Comparison of ENCODE assay signal across 9 cellular contexts in genomic region chr16:87954361-87954760, GRCh38. TPM values are rescaled to one million over a fixed set of nuclear protein-coding genes. Genes with fewer than 3 reads are reported as not detected.
DNase-seq lines count a peak whose midpoint lies in the region; ATAC-seq and TF ChIP-seq lines count a peak whose summit lies in the region.
"Had no signal": no experiment of that assay in that cellular context is flagged by ENCODE, and none has a peak within 500 bp of the region (broad histone marks: within the 10 kb centered on the region; RNA-seq: fewer than 3 reads in every experiment).

No MANE protein-coding gene starts in this region.

- H3K4me3 ChIP-seq in A673 (ENCODE audit: low read depth, low read length, poor library complexity, severe bottlenecking): no peak overlapping the region
- no peak overlapping the region for H3K4me3 ChIP-seq in MM.1S (ENCODE audit: low read length)
- H3K4me3 ChIP-seq in coronary artery: no peak overlapping the region

- H3K9me3 Mint-ChIP-seq in naive thymus-derived CD8-positive, alpha-beta T cell: no peaks in the 10 kb centered on the region

- H3K36me3 ChIP-seq in A673 (ENCODE audit: insufficient read depth, low read length, poor library complexity, severe bottlenecking) (peaks cover 13% of the 10 kb centered on the region), MM.1S (replicated peaks; ENCODE audit: insufficient read depth, low read length) (no peaks in the 10 kb centered on the region)

- peaks cover 70% of the 10 kb centered on the region for H3K79me2 ChIP-seq in MM.1S (ENCODE audit: low read length)

- no peak overlapping the region for H2AFZ ChIP-seq in MM.1S (ENCODE audit: low read length)

- H3K27ac Mint-ChIP-seq in naive thymus-derived CD8-positive, alpha-beta T cell: peak overlapping the region; percentile 48 to 96 (median 88)

- no peaks in the 10 kb centered on the region for H3K27me3 ChIP-seq in A673 (replicated peaks; ENCODE audit: insufficient read depth, low read depth, low read length, poor library complexity)
- no peaks in the 10 kb centered on the region for H3K27me3 ChIP-seq in MM.1S (replicated peaks; ENCODE audit: insufficient read depth, low read length)

- peaks cover 17% of the 10 kb centered on the region for H3F3A ChIP-seq in MM.1S (ENCODE audit: insufficient read depth, low read length)

- H3K4me1 Mint-ChIP-seq in naive thymus-derived CD8-positive, alpha-beta T cell: peaks cover 37 to 86% (median 71%) of the 10 kb centered on the region in 4 donors

- DNase-seq in A673 (ENCODE audit: low spot score) (no peak), MM.1S (no peak), coronary artery (ENCODE audit: low spot score) (no peak), NCI-H526 (lab: John Stamatoyannopoulos, UW) (no peak), kidney glomerular epithelial cell (lab: John Stamatoyannopoulos, UW) (no peak)
- DNase-seq in naive thymus-derived CD8-positive, alpha-beta T cell: no peak

- no peaks in the 10 kb centered on the region for H3K9me3 ChIP-seq in A673 (ENCODE audit: low read depth, low read length, poor library complexity, severe bottlenecking)
- no peaks in the 10 kb centered on the region for H3K9me3 ChIP-seq in MM.1S (replicated peaks; ENCODE audit: insufficient read depth, low read length)

- H3K9me2 ChIP-seq in MM.1S (replicated peaks; ENCODE audit: insufficient read depth, low read length): no peaks in the 10 kb centered on the region

- CTCF ChIA-PET in A673 (lab: Charles Lee): no interaction called here

- H4K20me1 ChIP-seq in MM.1S (ENCODE audit: insufficient read depth, low read length): no peaks in the 10 kb centered on the region

- intact Hi-C loops in A673 (cut with micrococcal nuclease; ENCODE audit: unreplicated experiment): loop anchor here (10.0 kb wide), 2 partner anchors 70 to 480 kb away; no protein-coding TSS in a partner anchor

- POLR2A ChIA-PET in A673 (lab: Charles Lee; ENCODE audit: low non-redundant PET): no interaction called here
- POLR2A ChIA-PET in naive thymus-derived CD8-positive, alpha-beta T cell (lab: Charles Lee): no interaction called here

- H3K27ac ChIP-seq in A673 (ENCODE audit: low read depth, low read length, poor library complexity, severe bottlenecking): peak overlapping the region; percentile 65
- peak overlapping the region; percentile 99; the same call in 1 of the 2 replicates for H3K27ac ChIP-seq in MM.1S (ENCODE audit: low read length)
- peak overlapping the region; percentile 22 to 61 for H3K27ac ChIP-seq in coronary artery

- H3K36me3 Mint-ChIP-seq in naive thymus-derived CD8-positive, alpha-beta T cell: peaks cover 0 to 28% (median 0%) of the 10 kb centered on the region in 3 donors

- H3K4me3 Mint-ChIP-seq in naive thymus-derived CD8-positive, alpha-beta T cell: peak overlapping the region in 6 of 10 donors; percentile 10 to 95 (median 62)

- H3K4me1 ChIP-seq in A673 (ENCODE audit: insufficient read depth, low read length, poor library complexity, severe bottlenecking) (peaks cover 28% of the 10 kb centered on the region), MM.1S (ENCODE audit: low read length) (peaks cover 28% of the 10 kb centered on the region)

- no peak overlapping the region; the same call in 1 of the 2 replicates for H3K4me2 ChIP-seq in MM.1S (ENCODE audit: low read depth, low read length)

- no peak overlapping the region for H3K9ac ChIP-seq in MM.1S (ENCODE audit: low read length)

- no TSS peak for BruUV-seq in A673 (replicated peaks; lab: Mats Ljungman, UMichigan)

- no peak for ATAC-seq in naive thymus-derived CD8-positive, alpha-beta T cell
- ATAC-seq in GM18870 (IDR thresholded peaks at IDR 0.05; ENCODE audit: unreplicated experiment) (no peak), GM18873 (IDR thresholded peaks at IDR 0.05; ENCODE audit: low FRiP score, unreplicated experiment) (no peak)

- TF ChIP-seq CTCF in A673 (conservative IDR thresholded peaks at IDR 0.05; ENCODE audit: low read depth, low read length) (no peak), MM.1S (IDR thresholded peaks at IDR 0.05; ENCODE audit: low read length) (no peak), coronary artery (IDR thresholded peaks at IDR 0.05) (no peak)

- no peaks in the 10 kb centered on the region for H3K27me3 Mint-ChIP-seq in naive thymus-derived CD8-positive, alpha-beta T cell

RNA-seq across cellular contexts. Expression of gene BANP, which starts 3.1 kb away (rescaled TPM):
- 35.2 and 44.3 TPM in 2 replicates for total RNA-seq in A673 (2021)
- total RNA-seq in naive thymus-derived CD8-positive, alpha-beta T cell: 10 to 100 TPM; 85.2 to 89.4 TPM
- polyA plus RNA-seq in naive thymus-derived CD8-positive, alpha-beta T cell: 10 to 100 TPM; 13.4 to 29.1 (median 15.7) TPM

RNA-seq across cellular contexts. Expression of gene CA5A, which starts 18.0 kb away (rescaled TPM):
- total RNA-seq in A673 (2021): not detected in 2 replicates
- not detected for total RNA-seq in naive thymus-derived CD8-positive, alpha-beta T cell
- not detected for polyA plus RNA-seq in naive thymus-derived CD8-positive, alpha-beta T cell
- total RNA-seq: myocyte had no signal

Comparison
In these comparisons a context has a peak if more than half of its experiments do, and no peak if none do; other contexts are left out.
1. H3K27ac ChIP-seq: peak in every context shown above with its lines; median percentile 99 in MM.1S; 65 in A673; 42 in coronary artery.